8 cellular contexts compared by ENCODE assay signal in genomic region chr19:49487277-49488045, GRCh38. TPM values are rescaled to one million over a fixed set of nuclear protein-coding genes. Genes with fewer than 3 reads are reported as not detected.
DNase-seq lines count a peak whose midpoint lies in the region; ATAC-seq, FAIRE-seq and TF ChIP-seq lines count a peak whose summit lies in the region.

Gene RPL13A (plus strand): TSS chr19:49487608. CDS start chr19:49487630, 22 bp downstream.

- peak; percentile 99 for TF ChIP-seq POLR2A in GM19193 (IDR thresholded peaks at IDR 0.05; ENCODE audit: extremely low read depth, insufficient read depth, insufficient read length)

- peaks cover 40% of the 10 kb centered on the region for H3K36me3 Mint-ChIP-seq in chondrocyte (ENCODE audit: low read depth)

- peaks cover 26 to 29% of the 10 kb centered on the region in 2 donors for H3K36me3 ChIP-seq in kidney (ENCODE audit: control insufficient read depth in 1 of 2, insufficient read depth in 2 of 2, low read length in 2 of 2)

- ATAC-seq in HG03439 (IDR thresholded peaks at IDR 0.05; ENCODE audit: unreplicated experiment), result peak; percentile 81

- no peaks in the 10 kb centered on the region for H3K9me3 ChIP-seq in kidney (ENCODE audit: control insufficient read depth in 1 of 2, low read length in 2 of 2)

- peak within 1 kb of the TSS; percentile 97 for H3K27ac Mint-ChIP-seq in chondrocyte (ENCODE audit: unreplicated experiment)

- H3K27me3 Mint-ChIP-seq in chondrocyte (ENCODE audit: low read depth), result no peaks in the 10 kb centered on the region

- no peak for TF ChIP-seq CTCF in chondrocyte (IDR thresholded peaks at IDR 0.05)
- no peak for TF ChIP-seq CTCF in kidney (IDR thresholded peaks at IDR 0.05; ENCODE audit: borderline replicate concordance, extremely low read depth, insufficient read depth)

- peak; percentile 97 for FAIRE-seq in kidney (lab: Jason Lieb, UNC)

- intact Hi-C loops in kidney (cut with DNase I), result no loop called here

- H3K4me1 Mint-ChIP-seq in chondrocyte (ENCODE audit: low read depth), result peaks cover 24% of the 10 kb centered on the region

- no peaks in the 10 kb centered on the region for H3K9me3 Mint-ChIP-seq in chondrocyte (ENCODE audit: low read depth)

- H3K4me3 ChIP-seq in kidney (ENCODE audit: low read length in 2 of 2), result peak within 1 kb of the TSS; percentile 99

- peak within 1 kb of the TSS; percentile 91 to 96 for H3K27ac ChIP-seq in kidney (ENCODE audit: low read depth in 2 of 2, low read length in 2 of 2)

- peak within 1 kb of the TSS; percentile 99 to 100 for H3K9ac ChIP-seq in kidney (ENCODE audit: low read length in 2 of 2)

- H3K4me3 Mint-ChIP-seq in chondrocyte (ENCODE audit: unreplicated experiment), result peak within 1 kb of the TSS; percentile 95

- H3K4me1 ChIP-seq in kidney (ENCODE audit: control insufficient read depth in 1 of 2, insufficient read depth in 1 of 2, low read depth in 1 of 2, low read length in 2 of 2), result peaks cover 10 to 21% of the 10 kb centered on the region in 2 donors

- DNase-seq in AML-193 (lab: John Stamatoyannopoulos, UW) (peak; percentile 95 to 97), NCI-H510A treated with DMSO at 0.1 percent for 48 hours (lab: John Stamatoyannopoulos, UW) (peak; percentile 98), chondrocyte (ENCODE audit: low spot score) (peak; percentile 100), kidney (peak; percentile 100)
- DNase-seq in activated CD4-positive, alpha-beta T cell treated with anti-CD3 and anti-CD28 coated beads for 24 hours (ENCODE audit: low read depth in 2 of 2), result peak; percentile 99 to 100
- peak; percentile 100 for DNase-seq in stimulated activated CD4-positive, alpha-beta T cell treated with anti-CD3 and anti-CD28 coated beads, Interleukin-15, amount 100 ng/mL, for 24 hours

RNA-seq across cellular contexts. Expression of gene RPL13A, which starts in this region (rescaled TPM):
- 1,566 to 1,771 TPM (median 1,602 TPM) in 3 replicates for total RNA-seq in chondrocyte
- 2,090 TPM for total RNA-seq in kidney
- 3,309 TPM for polyA plus RNA-seq in kidney (ENCODE audit: insufficient read depth, low read depth, low replicate concordance)

Comparison
In these comparisons a context has a peak if more than half of its experiments do, and no peak if none do; other contexts are left out.
1. Peak in every context shown above with its lines: DNase-seq, ATAC-seq, H3K4me3 ChIP-seq and H3K27ac ChIP-seq.